ENCODE assay signal across 8 cellular contexts in genomic region chr1:178060789-178061556, GRCh38. TPM values are rescaled to one million over a fixed set of nuclear protein-coding genes. Genes with fewer than 3 reads are reported as not detected.
DNase-seq lines count a peak whose midpoint lies in the region; ATAC-seq, FAIRE-seq and TF ChIP-seq lines count a peak whose summit lies in the region.

No MANE protein-coding gene starts in this region.

- no peak for TF ChIP-seq CTCF in PC-9 (conservative IDR thresholded peaks at IDR 0.05)
- TF ChIP-seq CTCF in pancreas (IDR thresholded peaks at IDR 0.05) = no peak

- intact Hi-C loops in PC-9 (cut with micrococcal nuclease; ENCODE audit: unreplicated experiment) (loop anchor here (2.0 kb wide), 2 partner anchors 32 to 66 kb away; no protein-coding TSS in a partner anchor), pancreas (cut with DNase I) (no loop called here)

- DNase-seq in EH (ENCODE audit: low read depth) (peak; percentile 97), PC-9 (peak; percentile 51 to 91), fibroblast of peridontal ligament (ENCODE audit: extremely low read depth) (peak; percentile 80), pancreas (peak in 3 of 6 donors; percentile 54 to 62 (median 58)), NCI-H510A (lab: John Stamatoyannopoulos, UW) (no peak)
- DNase-seq in activated T-cell treated with anti-CD3 and anti-CD28 coated beads, Interleukin-2, amount 50 U/mL, for 48 hours = no peak

- H3F3A ChIP-seq in PC-9 (ENCODE audit: insufficient read depth, low read depth) = peaks cover 19% of the 10 kb centered on the region

- H3K36me3 ChIP-seq in PC-9 (ENCODE audit: low read depth) (no peaks in the 10 kb centered on the region), pancreas (no peaks in the 10 kb centered on the region)

- no peaks in the 10 kb centered on the region for H3K79me2 ChIP-seq in PC-9 (ENCODE audit: low read depth)

- no peak for FAIRE-seq in pancreas (lab: Jason Lieb, UNC)

- H3K9me3 ChIP-seq in PC-9 (ENCODE audit: insufficient read depth, low read depth) = no peaks in the 10 kb centered on the region
- H3K9me3 ChIP-seq in pancreas = no peaks in the 10 kb centered on the region

- POLR2A ChIA-PET in PC-9 (lab: Charles Lee; ENCODE audit: unreplicated experiment) = interaction anchor here (0.6 to 0.7 kb wide), 4 partner anchors 34 to 72 kb away, joined by 3 to 4 read pairs (median 3); no protein-coding TSS in a partner anchor

- H2AFZ ChIP-seq in PC-9 = peak overlapping the region; percentile 59

- no TSS peak for BruUV-seq in PC-9 (replicated peaks; lab: Mats Ljungman, UMichigan)

- CTCF ChIA-PET in PC-9 (lab: Charles Lee) = interaction anchor here (0.6 to 2.2 kb wide), 5 partner anchors 29 to 1923 kb away, joined by 3 to 11 read pairs (median 4); no protein-coding TSS in a partner anchor

- H3K9me2 ChIP-seq in PC-9 (ENCODE audit: insufficient read depth) = no peaks in the 10 kb centered on the region

- no peaks in the 10 kb centered on the region for H3K27me3 ChIP-seq in PC-9 (ENCODE audit: insufficient read depth, low read depth)
- no peaks in the 10 kb centered on the region for H3K27me3 ChIP-seq in pancreas

- H3K27ac ChIP-seq in PC-9 (peak overlapping the region; percentile 87), pancreas (peak overlapping the region; percentile 9 to 70 (median 32))

- no peaks in the 10 kb centered on the region for H4K20me1 ChIP-seq in PC-9 (ENCODE audit: insufficient read depth)

- H3K4me3 ChIP-seq in PC-9 (peak overlapping the region; percentile 36; the same call in 1 of the 2 replicates), pancreas (no peak overlapping the region)

- H3K4me2 ChIP-seq in PC-9 = peak overlapping the region; percentile 78

- ATAC-seq in pancreas (peak; percentile 71 to 85 (median 81)), HG02981 (IDR thresholded peaks at IDR 0.05; ENCODE audit: unreplicated experiment) (no peak), GM21447 (IDR thresholded peaks at IDR 0.05; ENCODE audit: unreplicated experiment) (no peak)

- WGBS in pancreas, 2 donors = 24 to 29% methylated on average over 9 of the region's 9 CpGs

- peaks cover 39% of the 10 kb centered on the region for H3K4me1 ChIP-seq in PC-9 (replicated peaks; ENCODE audit: insufficient read depth)
- H3K4me1 ChIP-seq in pancreas = peaks cover 4 to 23% (median 9%) of the 10 kb centered on the region in 3 donors

RNA-seq across cellular contexts. Expression of gene RASAL2, which starts 32.9 kb away (rescaled TPM):
- total RNA-seq in PC-9 (2021) = 47.8 and 54.1 TPM in 2 replicates
- total RNA-seq in pancreas = 10 to 100 TPM in 1 of 6 donors, 1 to 10 TPM in 5; 3.9 to 12.9 (median 5.0) TPM
- polyA plus RNA-seq in pancreas = 1 to 10 TPM; 2.5 to 3.9 TPM

Comparison
In these comparisons a context has a peak if more than half of its experiments do, and no peak if none do; other contexts are left out.
1. DNase-seq: peak in EH (single experiment), PC-9 (2 of 2) and fibroblast of peridontal ligament (single experiment); none in NCI-H510A (single experiment) and activated T-cell treated with anti-CD3 and anti-CD28 coated beads, Interleukin-2, amount 50 U/mL, for 48 hours (0 of 2).
2. ATAC-seq: peak in pancreas (4 of 4); none in HG02981 (single experiment) and GM21447 (single experiment).